In genomic region chr11:68050371-68050841, GRCh38 we compare ENCODE assay signal across 29 cellular contexts. TPM values are rescaled to one million over a fixed set of nuclear protein-coding genes. Genes with fewer than 3 reads are reported as not detected.
A peak's percentile ranks its signal among the peaks of the same experiment; 100 is the strongest.
DNase-seq lines count a peak whose midpoint lies in the region; ATAC-seq and TF ChIP-seq lines count a peak whose summit lies in the region.
"Had no signal": no experiment of that assay in that cellular context is flagged by ENCODE, and none has a peak within 500 bp of the region (broad histone marks: within the 10 kb centered on the region; RNA-seq: fewer than 3 reads in every experiment).

No MANE protein-coding gene starts in this region.

- H3K79me2 ChIP-seq in Karpas-422 (ENCODE audit: low read length), result no peaks in the 10 kb centered on the region

- 91 to 98% methylated on average over 15 to 18 of the region's 18 CpGs for WGBS in endodermal cell (ENCODE audit: insufficient coverage in 1 of 2, insufficient read length in 1 of 2), 2 experiments

- no peak overlapping the region for H3K4me2 ChIP-seq in Karpas-422 (ENCODE audit: low read depth, low read length, poor library complexity, severe bottlenecking)
- H3K4me2 ChIP-seq: A549, smooth muscle cell had no signal

- H3K27ac Mint-ChIP-seq in activated naive CD8-positive, alpha-beta T cell treated with anti-CD3 and anti-CD28 coated beads, Interleukin-2, amount 10 ng/mL, durations not matched to agents 7 days and 5 days, result no peak overlapping the region
- no peak overlapping the region for H3K27ac Mint-ChIP-seq in activated naive CD8-positive, alpha-beta T cell treated with anti-CD3 and anti-CD28 coated beads for 36 hours
- peak overlapping the region; percentile 76 for H3K27ac Mint-ChIP-seq in endodermal cell
- peak overlapping the region; percentile 56 for H3K27ac Mint-ChIP-seq in stimulated activated naive B cell treated with anti-CD40 and anti-IgM and Interleukin-4, amounts not matched to agents 10 μg/mL and 1 μg/mL and 100 μg/mL, for 72 hours
- no peak overlapping the region for H3K27ac Mint-ChIP-seq in activated CD4-positive, alpha-beta memory T cell treated with anti-CD3 and anti-CD28 coated beads for 36 hours
- H3K27ac Mint-ChIP-seq: activated T-helper 2 cell treated with anti-CD3 and anti-CD28 coated beads, Interferon-gamma antibody, Interleukin-2, Interleukin-4, amounts not matched to agents 10 μg/mL and 5 μg/mL and 100 μg/mL, durations not matched to agents 14 hours and 24 hours and 36 hours; CD4-positive, alpha-beta T cell; natural killer cell treated with Interleukin-12 subunit alpha and Interleukin-12 subunit beta and Interleukin-15 and Interleukin-18, amount 100 ng/mL, for 72 hours had no signal

- CTCF ChIA-PET in activated CD4-positive, alpha-beta memory T cell treated with anti-CD3 and anti-CD28 coated beads for 36 hours (lab: Charles Lee), result no interaction called here

- POLR2A ChIA-PET in activated naive CD8-positive, alpha-beta T cell treated with anti-CD3 and anti-CD28 coated beads, Interleukin-2, amount 10 ng/mL, durations not matched to agents 7 days and 5 days (lab: Charles Lee), result interaction anchor here (0.6 to 2.2 kb wide), 2 partner anchors 8 to 11 kb away, joined by 6 to 10 read pairs; no protein-coding TSS in a partner anchor
- POLR2A ChIA-PET in activated CD4-positive, alpha-beta memory T cell treated with anti-CD3 and anti-CD28 coated beads for 36 hours (lab: Charles Lee), result interaction anchor here (0.6 kb wide), 1 partner anchor 14 kb away, joined by 3 read pairs; no protein-coding TSS in a partner anchor

- no peak for TF ChIP-seq CTCF in endodermal cell (conservative IDR thresholded peaks at IDR 0.05)

- H3K9me3 ChIP-seq in endodermal cell (ENCODE audit: control insufficient read depth, low read length), result no peaks in the 10 kb centered on the region
- H3K9me3 ChIP-seq in Karpas-422 (ENCODE audit: low read length), result no peaks in the 10 kb centered on the region
- H3K9me3 ChIP-seq: A549, gastrocnemius medialis, pancreas had no signal

- peaks cover 13% of the 10 kb centered on the region for H3K36me3 Mint-ChIP-seq in activated naive CD8-positive, alpha-beta T cell treated with anti-CD3 and anti-CD28 coated beads, Interleukin-2, amount 10 ng/mL, durations not matched to agents 7 days and 5 days
- H3K36me3 Mint-ChIP-seq in activated naive CD8-positive, alpha-beta T cell treated with anti-CD3 and anti-CD28 coated beads for 36 hours, result no peaks in the 10 kb centered on the region
- H3K36me3 Mint-ChIP-seq in endodermal cell (ENCODE audit: low read depth), result peaks cover 5% of the 10 kb centered on the region
- peaks cover 32 to 53% of the 10 kb centered on the region in 2 donors for H3K36me3 Mint-ChIP-seq in stimulated activated naive B cell treated with anti-CD40 and anti-IgM and Interleukin-4, amounts not matched to agents 10 μg/mL and 1 μg/mL and 100 μg/mL, for 72 hours
- peaks cover 21% of the 10 kb centered on the region for H3K36me3 Mint-ChIP-seq in activated CD4-positive, alpha-beta memory T cell treated with anti-CD3 and anti-CD28 coated beads for 36 hours
- H3K36me3 Mint-ChIP-seq: natural killer cell treated with Interleukin-12 subunit alpha and Interleukin-12 subunit beta and Interleukin-15 and Interleukin-18, amount 100 ng/mL, for 72 hours had no signal

- no peaks in the 10 kb centered on the region for H3K4me1 ChIP-seq in endodermal cell (ENCODE audit: control insufficient read depth, insufficient read depth, low read length)
- H3K4me1 ChIP-seq in Karpas-422 (ENCODE audit: low read length), result no peaks in the 10 kb centered on the region
- H3K4me1 ChIP-seq: gastrocnemius medialis had no signal

- H3K36me3 ChIP-seq in endodermal cell (ENCODE audit: control insufficient read depth, insufficient read depth, low read length) (no peaks in the 10 kb centered on the region), Karpas-422 (ENCODE audit: insufficient read depth, low read length) (0 out of 2 replicates have a peak, but pooled peaks cover 3% of the 10 kb centered on the region)
- H3K36me3 ChIP-seq: gastrocnemius medialis had no signal

- H3K27ac ChIP-seq in endodermal cell (ENCODE audit: low read depth, low read length) (no peak overlapping the region), Karpas-422 (ENCODE audit: low read length) (no peak overlapping the region)
- H3K27ac ChIP-seq: A549, gastrocnemius medialis, HL-60 had no signal

- H3K4me1 Mint-ChIP-seq in activated naive CD8-positive, alpha-beta T cell treated with anti-CD3 and anti-CD28 coated beads, Interleukin-2, amount 10 ng/mL, durations not matched to agents 7 days and 5 days, result no peaks in the 10 kb centered on the region
- H3K4me1 Mint-ChIP-seq in activated naive CD8-positive, alpha-beta T cell treated with anti-CD3 and anti-CD28 coated beads for 36 hours, result no peaks in the 10 kb centered on the region
- peaks cover 6% of the 10 kb centered on the region for H3K4me1 Mint-ChIP-seq in endodermal cell
- no peaks in the 10 kb centered on the region for H3K4me1 Mint-ChIP-seq in stimulated activated naive B cell treated with anti-CD40 and anti-IgM and Interleukin-4, amounts not matched to agents 10 μg/mL and 1 μg/mL and 100 μg/mL, for 72 hours
- no peaks in the 10 kb centered on the region for H3K4me1 Mint-ChIP-seq in activated CD4-positive, alpha-beta memory T cell treated with anti-CD3 and anti-CD28 coated beads for 36 hours (ENCODE audit: low read depth)

- intact Hi-C loops in activated CD4-positive, alpha-beta memory T cell treated with anti-CD3 and anti-CD28 coated beads for 36 hours (cut with micrococcal nuclease), result no loop called here

- no peaks in the 10 kb centered on the region; the same call in 1 of the 2 replicates for H4K20me1 ChIP-seq in Karpas-422 (ENCODE audit: insufficient read depth, low read depth, low read length)

- no peak for ATAC-seq in activated naive CD8-positive, alpha-beta T cell treated with anti-CD3 and anti-CD28 coated beads, Interleukin-2, amount 10 ng/mL, durations not matched to agents 7 days and 5 days (ENCODE audit: low read depth)
- no peak for ATAC-seq in stimulated activated naive B cell treated with anti-CD40 and anti-IgM and Interleukin-4, amounts not matched to agents 10 μg/mL and 1 μg/mL and 100 μg/mL, for 72 hours (replicated peaks)
- no peak for ATAC-seq in GM18861 (IDR thresholded peaks at IDR 0.05; ENCODE audit: unreplicated experiment)
- ATAC-seq: gastrocnemius medialis; natural killer cell treated with Interleukin-12 subunit alpha and Interleukin-12 subunit beta and Interleukin-15 and Interleukin-18, amount 100 ng/mL, for 72 hours; stimulated activated naive CD8-positive, alpha-beta T cell treated with anti-CD3 and anti-CD28 coated beads, Interleukin-15, Interleukin-2, amounts not matched to agents 100 U/mL and 50 U/mL, for 24 hours had no signal

- H3K27me3 ChIP-seq in endodermal cell (ENCODE audit: control insufficient read depth, insufficient read depth, low read length, poor library complexity, severe bottlenecking) (no peaks in the 10 kb centered on the region), Karpas-422 (ENCODE audit: low read length) (no peaks in the 10 kb centered on the region)
- H3K27me3 ChIP-seq: gastrocnemius medialis, pancreas had no signal

- H3K9me2 ChIP-seq in Karpas-422 (replicated peaks; ENCODE audit: insufficient read depth, low read length), result no peaks in the 10 kb centered on the region

- no peaks in the 10 kb centered on the region for H3K9me3 Mint-ChIP-seq in activated naive CD8-positive, alpha-beta T cell treated with anti-CD3 and anti-CD28 coated beads, Interleukin-2, amount 10 ng/mL, durations not matched to agents 7 days and 5 days
- H3K9me3 Mint-ChIP-seq in activated naive CD8-positive, alpha-beta T cell treated with anti-CD3 and anti-CD28 coated beads for 36 hours, result no peaks in the 10 kb centered on the region
- H3K9me3 Mint-ChIP-seq in endodermal cell, result no peaks in the 10 kb centered on the region
- no peaks in the 10 kb centered on the region for H3K9me3 Mint-ChIP-seq in stimulated activated naive B cell treated with anti-CD40 and anti-IgM and Interleukin-4, amounts not matched to agents 10 μg/mL and 1 μg/mL and 100 μg/mL, for 72 hours
- H3K9me3 Mint-ChIP-seq in activated CD4-positive, alpha-beta memory T cell treated with anti-CD3 and anti-CD28 coated beads for 36 hours, result no peaks in the 10 kb centered on the region
- H3K9me3 Mint-ChIP-seq: activated T-helper 2 cell treated with anti-CD3 and anti-CD28 coated beads, Interferon-gamma antibody, Interleukin-2, Interleukin-4, amounts not matched to agents 10 μg/mL and 5 μg/mL and 100 μg/mL, durations not matched to agents 14 hours and 24 hours and 36 hours; CD4-positive, alpha-beta T cell; natural killer cell treated with Interleukin-12 subunit alpha and Interleukin-12 subunit beta and Interleukin-15 and Interleukin-18, amount 100 ng/mL, for 72 hours had no signal

- H3K9ac ChIP-seq in endodermal cell (ENCODE audit: extremely low read depth, low read length, poor library complexity, severe bottlenecking) (no peak overlapping the region), Karpas-422 (ENCODE audit: low read length) (no peak overlapping the region)

- peak; percentile 28 for DNase-seq in activated naive CD8-positive, alpha-beta T cell treated with anti-CD3 and anti-CD28 coated beads, Interleukin-2, amount 10 ng/mL, durations not matched to agents 7 days and 5 days
- DNase-seq in activated naive CD8-positive, alpha-beta T cell treated with anti-CD3 and anti-CD28 coated beads for 36 hours, result no peak
- DNase-seq in HuH-7.5 (ENCODE audit: low spot score), result peak; percentile 52
- no peak for DNase-seq in endodermal cell
- DNase-seq in stimulated activated naive B cell treated with anti-CD40 and anti-IgM and Interleukin-4, amounts not matched to agents 10 μg/mL and 1 μg/mL and 100 μg/mL, for 72 hours, result no peak
- DNase-seq in activated CD4-positive, alpha-beta memory T cell treated with anti-CD3 and anti-CD28 coated beads for 36 hours, result no peak
- DNase-seq in Karpas-422, result no peak
- DNase-seq: activated CD8-positive, alpha-beta memory T cell treated with anti-CD3 and anti-CD28 coated beads for 24 hours; activated T-cell treated with anti-CD3 and anti-CD28 coated beads for 4 hours; AML-193; dermis blood vessel endothelial cell; DMS79 treated with DMSO at 0.1 percent for 48 hours; GDM1; mammary epithelial cell; NCI-H1436 treated with DMSO at 0.1 percent for 48 hours; NCI-H345; NCI-H69; SHP77; stimulated activated naive CD8-positive, alpha-beta T cell treated with anti-CD3 and anti-CD28 coated beads, Interleukin-15, Interleukin-2, amounts not matched to agents 100 U/mL and 50 U/mL, for 24 hours; T-helper 2 cell had no signal

- no peak overlapping the region for H2AFZ ChIP-seq in Karpas-422 (ENCODE audit: low read length)

- H3K4me3 ChIP-seq in endodermal cell (ENCODE audit: low read length), result no peak overlapping the region
- H3K4me3 ChIP-seq in Karpas-422 (ENCODE audit: low read length), result no peak overlapping the region
- H3K4me3 ChIP-seq: A549, gastrocnemius medialis, pancreas, smooth muscle cell had no signal

- H3K4me3 Mint-ChIP-seq in activated naive CD8-positive, alpha-beta T cell treated with anti-CD3 and anti-CD28 coated beads, Interleukin-2, amount 10 ng/mL, durations not matched to agents 7 days and 5 days, result no peak overlapping the region
- no peak overlapping the region for H3K4me3 Mint-ChIP-seq in activated naive CD8-positive, alpha-beta T cell treated with anti-CD3 and anti-CD28 coated beads for 36 hours
- no peak overlapping the region for H3K4me3 Mint-ChIP-seq in endodermal cell
- no peak overlapping the region for H3K4me3 Mint-ChIP-seq in stimulated activated naive B cell treated with anti-CD40 and anti-IgM and Interleukin-4, amounts not matched to agents 10 μg/mL and 1 μg/mL and 100 μg/mL, for 72 hours
- no peak overlapping the region for H3K4me3 Mint-ChIP-seq in activated CD4-positive, alpha-beta memory T cell treated with anti-CD3 and anti-CD28 coated beads for 36 hours
- H3K4me3 Mint-ChIP-seq: CD4-positive, alpha-beta T cell; natural killer cell treated with Interleukin-12 subunit alpha and Interleukin-12 subunit beta and Interleukin-15 and Interleukin-18, amount 100 ng/mL, for 72 hours had no signal

- no peaks in the 10 kb centered on the region for H3K27me3 Mint-ChIP-seq in activated naive CD8-positive, alpha-beta T cell treated with anti-CD3 and anti-CD28 coated beads, Interleukin-2, amount 10 ng/mL, durations not matched to agents 7 days and 5 days
- no peaks in the 10 kb centered on the region for H3K27me3 Mint-ChIP-seq in activated naive CD8-positive, alpha-beta T cell treated with anti-CD3 and anti-CD28 coated beads for 36 hours
- H3K27me3 Mint-ChIP-seq in endodermal cell (ENCODE audit: insufficient read depth), result no peaks in the 10 kb centered on the region
- no peaks in the 10 kb centered on the region for H3K27me3 Mint-ChIP-seq in stimulated activated naive B cell treated with anti-CD40 and anti-IgM and Interleukin-4, amounts not matched to agents 10 μg/mL and 1 μg/mL and 100 μg/mL, for 72 hours
- no peaks in the 10 kb centered on the region for H3K27me3 Mint-ChIP-seq in activated CD4-positive, alpha-beta memory T cell treated with anti-CD3 and anti-CD28 coated beads for 36 hours
- H3K27me3 Mint-ChIP-seq: CD4-positive, alpha-beta T cell; natural killer cell treated with Interleukin-12 subunit alpha and Interleukin-12 subunit beta and Interleukin-15 and Interleukin-18, amount 100 ng/mL, for 72 hours had no signal

RNA-seq across cellular contexts. Expression of gene TCIRG1, which starts 11.6 kb away (rescaled TPM):
- total RNA-seq in activated naive CD8-positive, alpha-beta T cell treated with anti-CD3 and anti-CD28 coated beads, Interleukin-2, amount 10 ng/mL, durations not matched to agents 7 days and 5 days, result 100 to 1,000 TPM; 297 to 308 TPM
- 100 to 1,000 TPM; 108 to 113 TPM for total RNA-seq in activated naive CD8-positive, alpha-beta T cell treated with anti-CD3 and anti-CD28 coated beads for 36 hours
- 10 to 100 TPM; 61.6 to 70.4 TPM for total RNA-seq in endodermal cell
- 19.0 TPM for polyA plus RNA-seq in endodermal cell (2013, experiment 1 of 2)
- polyA plus RNA-seq in endodermal cell (2013, experiment 2 of 2), result 18.5 TPM
- total RNA-seq in activated CD4-positive, alpha-beta memory T cell treated with anti-CD3 and anti-CD28 coated beads for 36 hours, result 100 to 1,000 TPM; 167 to 175 TPM
- total RNA-seq in Karpas-422 (2014; rRNA removed; shearing (Covaris generic); ENCODE audit: low replicate concordance), result 47.7 and 82.3 TPM in 2 replicates

RNA-seq across cellular contexts. Expression of gene NDUFS8, which starts 19.9 kb away (rescaled TPM):
- 100 to 1,000 TPM; 117 to 128 TPM for total RNA-seq in activated naive CD8-positive, alpha-beta T cell treated with anti-CD3 and anti-CD28 coated beads, Interleukin-2, amount 10 ng/mL, durations not matched to agents 7 days and 5 days
- 100 to 1,000 TPM; 109 to 126 TPM for total RNA-seq in activated naive CD8-positive, alpha-beta T cell treated with anti-CD3 and anti-CD28 coated beads for 36 hours
- total RNA-seq in endodermal cell, result 100 to 1,000 TPM; 150 to 168 TPM
- 151 TPM for polyA plus RNA-seq in endodermal cell (2013, experiment 1 of 2)
- polyA plus RNA-seq in endodermal cell (2013, experiment 2 of 2), result 145 TPM
- 100 to 1,000 TPM; 134 to 140 TPM for total RNA-seq in activated CD4-positive, alpha-beta memory T cell treated with anti-CD3 and anti-CD28 coated beads for 36 hours
- 159 and 231 TPM in 2 replicates for total RNA-seq in Karpas-422 (2014; rRNA removed; shearing (Covaris generic); ENCODE audit: low replicate concordance)

RNA-seq across cellular contexts. Expression of gene ALDH3B1, which starts 40.3 kb away (rescaled TPM):
- total RNA-seq in activated naive CD8-positive, alpha-beta T cell treated with anti-CD3 and anti-CD28 coated beads, Interleukin-2, amount 10 ng/mL, durations not matched to agents 7 days and 5 days, result under 1 TPM; 0.45 to 0.61 TPM
- not detected for total RNA-seq in activated naive CD8-positive, alpha-beta T cell treated with anti-CD3 and anti-CD28 coated beads for 36 hours
- total RNA-seq in endodermal cell, result under 1 TPM in 1 of 2 donors, not detected in 1; 0.11 TPM
- 0.64 TPM for polyA plus RNA-seq in endodermal cell (2013, experiment 1 of 2)
- polyA plus RNA-seq in endodermal cell (2013, experiment 2 of 2), result 0.41 TPM
- total RNA-seq in activated CD4-positive, alpha-beta memory T cell treated with anti-CD3 and anti-CD28 coated beads for 36 hours, result not detected
- total RNA-seq in Karpas-422 (2014; rRNA removed; shearing (Covaris generic); ENCODE audit: low replicate concordance), result 0.40 TPM in 1 of 2 replicates, not detected in the other
- total RNA-seq: activated T-helper 2 cell treated with anti-CD3 and anti-CD28 coated beads, Interferon-gamma antibody, Interleukin-2, Interleukin-4, amounts not matched to agents 10 μg/mL and 5 μg/mL and 100 μg/mL, durations not matched to agents 14 hours and 24 hours and 36 hours had no signal

RNA-seq across cellular contexts. Expression of gene UNC93B1, which starts 46.5 kb away (rescaled TPM):
- total RNA-seq in activated naive CD8-positive, alpha-beta T cell treated with anti-CD3 and anti-CD28 coated beads, Interleukin-2, amount 10 ng/mL, durations not matched to agents 7 days and 5 days, result 10 to 100 TPM; 35.1 to 42.6 TPM
- total RNA-seq in activated naive CD8-positive, alpha-beta T cell treated with anti-CD3 and anti-CD28 coated beads for 36 hours, result 10 to 100 TPM; 11.6 to 13.1 TPM
- 10 to 100 TPM; 27.1 to 32.0 TPM for total RNA-seq in endodermal cell
- 13.6 TPM for polyA plus RNA-seq in endodermal cell (2013, experiment 1 of 2)
- 10.8 TPM for polyA plus RNA-seq in endodermal cell (2013, experiment 2 of 2)
- total RNA-seq in activated CD4-positive, alpha-beta memory T cell treated with anti-CD3 and anti-CD28 coated beads for 36 hours, result 10 to 100 TPM; 20.0 to 21.5 TPM
- total RNA-seq in Karpas-422 (2014; rRNA removed; shearing (Covaris generic); ENCODE audit: low replicate concordance), result 71.1 and 112 TPM in 2 replicates

Comparison
In these comparisons a context has a peak if more than half of its experiments do, and no peak if none do; other contexts are left out.
1. DNase-seq: peak in activated naive CD8-positive, alpha-beta T cell treated with anti-CD3 and anti-CD28 coated beads, Interleukin-2, amount 10 ng/mL, durations not matched to agents 7 days and 5 days (single experiment) and HuH-7.5 (single experiment); none in activated naive CD8-positive, alpha-beta T cell treated with anti-CD3 and anti-CD28 coated beads for 36 hours (single experiment), endodermal cell (single experiment), stimulated activated naive B cell treated with anti-CD40 and anti-IgM and Interleukin-4, amounts not matched to agents 10 μg/mL and 1 μg/mL and 100 μg/mL, for 72 hours (single experiment), activated CD4-positive, alpha-beta memory T cell treated with anti-CD3 and anti-CD28 coated beads for 36 hours (single experiment) and Karpas-422 (single experiment).
2. H3K27ac Mint-ChIP-seq: peak in endodermal cell (single experiment) and stimulated activated naive B cell treated with anti-CD40 and anti-IgM and Interleukin-4, amounts not matched to agents 10 μg/mL and 1 μg/mL and 100 μg/mL, for 72 hours (single experiment); none in activated naive CD8-positive, alpha-beta T cell treated with anti-CD3 and anti-CD28 coated beads, Interleukin-2, amount 10 ng/mL, durations not matched to agents 7 days and 5 days (single experiment), activated naive CD8-positive, alpha-beta T cell treated with anti-CD3 and anti-CD28 coated beads for 36 hours (single experiment) and activated CD4-positive, alpha-beta memory T cell treated with anti-CD3 and anti-CD28 coated beads for 36 hours (single experiment).